22 cellular contexts compared by ENCODE assay signal in genomic region chr22:45425101-45425500, GRCh38.
DNase-seq lines count a peak whose midpoint lies in the region; ATAC-seq and TF ChIP-seq lines count a peak whose summit lies in the region.
"Had no signal": no experiment of that assay in that cellular context is flagged by ENCODE, and none has a peak within 500 bp of the region (broad histone marks: within the 10 kb centered on the region; RNA-seq: fewer than 3 reads in every experiment).

No MANE protein-coding gene starts in this region.

- no peak for ATAC-seq in activated CD4-positive, CD25-positive, alpha-beta regulatory T cell treated with anti-CD3 and anti-CD28 coated beads, Interleukin-2, amount 50 U/mL, for 24 hours
- ATAC-seq: K562, PC-3 had no signal

- TF ChIP-seq CTCF in HL-60 (IDR thresholded peaks at IDR 0.05; ENCODE audit: insufficient read depth, low read length) (no peak), nephron progenitor cell (IDR thresholded peaks at IDR 0.05) (no peak)

- DNase-seq in AG08395 (ENCODE audit: low spot score): peak; percentile 64
- no peak for DNase-seq in HL-60 (ENCODE audit: low read depth in 1 of 2, low spot score in 1 of 2)
- DNase-seq in epithelial cell of prostate (ENCODE audit: low read depth, low spot score): no peak
- no peak for DNase-seq in nephron progenitor cell
- DNase-seq in LoVo (ENCODE audit: low spot score): no peak
- no peak for DNase-seq in RKO (ENCODE audit: low spot score)
- DNase-seq in cerebellar cortex (ENCODE audit: low spot score): no peak
- DNase-seq: CD4-positive, CD25-positive, alpha-beta regulatory T cell; DMS53; heart right ventricle; MV-4-11; NCI-H187 treated with DMSO at 0.1 percent for 48 hours; PC-3; stimulated activated CD4-positive, alpha-beta T cell treated with anti-CD3 and anti-CD28 coated beads, Interleukin-4, amount 100 ng/mL, for 1 hour; stomach had no signal

- H3K27ac ChIP-seq in HL-60 (replicated peaks) (peak overlapping the region; percentile 50; the same call in 1 of the 2 replicates), epithelial cell of prostate (peak overlapping the region; percentile 43)
- H3K27ac ChIP-seq: parathyroid adenoma, SK-N-MC, stomach had no signal

- no peaks in the 10 kb centered on the region for H3K27me3 ChIP-seq in HL-60 (ENCODE audit: insufficient read depth, poor library complexity, severe bottlenecking)
- H3K27me3 ChIP-seq: stomach had no signal

- H3K36me3 Mint-ChIP-seq in nephron progenitor cell (ENCODE audit: low read depth): peaks cover 11% of the 10 kb centered on the region
- H3K36me3 Mint-ChIP-seq: CD4-positive, CD25-positive, alpha-beta regulatory T cell had no signal

- H3K4me1 Mint-ChIP-seq in nephron progenitor cell: peaks cover 34% of the 10 kb centered on the region

- peaks cover 17% of the 10 kb centered on the region for H3K9me3 Mint-ChIP-seq in nephron progenitor cell

- H3K27me3 Mint-ChIP-seq in nephron progenitor cell (ENCODE audit: low read depth, poor library complexity): peaks cover 21% of the 10 kb centered on the region
- H3K27me3 Mint-ChIP-seq: CD4-positive, CD25-positive, alpha-beta regulatory T cell had no signal

- H3K4me3 Mint-ChIP-seq in nephron progenitor cell: no peak overlapping the region
- H3K4me3 Mint-ChIP-seq: activated T-helper 1 cell treated with anti-CD3 and anti-CD28 coated beads, Interleukin-12 subunit alpha, Interleukin-12 subunit beta, Interleukin-2, Interleukin-4 antibody, amounts not matched to agents 30 ng/mL and 10 ng/mL and 1 ng/mL, durations not matched to agents 14 hours and 24 hours and 36 hours; CD4-positive, CD25-positive, alpha-beta regulatory T cell had no signal

- H3K4me3 ChIP-seq in HL-60 (replicated peaks; ENCODE audit: insufficient read depth, low read length): no peak overlapping the region
- H3K4me3 ChIP-seq: heart right ventricle, K562, lung, SK-N-MC, skin epidermis, stomach had no signal

- peak overlapping the region; percentile 55 for H3K27ac Mint-ChIP-seq in nephron progenitor cell
- H3K27ac Mint-ChIP-seq: activated T-helper 1 cell treated with anti-CD3 and anti-CD28 coated beads, Interleukin-12 subunit alpha, Interleukin-12 subunit beta, Interleukin-2, Interleukin-4 antibody, amounts not matched to agents 30 ng/mL and 10 ng/mL and 1 ng/mL, durations not matched to agents 14 hours and 24 hours and 36 hours; CD4-positive, CD25-positive, alpha-beta regulatory T cell had no signal
